In the genomic region with DNA sequence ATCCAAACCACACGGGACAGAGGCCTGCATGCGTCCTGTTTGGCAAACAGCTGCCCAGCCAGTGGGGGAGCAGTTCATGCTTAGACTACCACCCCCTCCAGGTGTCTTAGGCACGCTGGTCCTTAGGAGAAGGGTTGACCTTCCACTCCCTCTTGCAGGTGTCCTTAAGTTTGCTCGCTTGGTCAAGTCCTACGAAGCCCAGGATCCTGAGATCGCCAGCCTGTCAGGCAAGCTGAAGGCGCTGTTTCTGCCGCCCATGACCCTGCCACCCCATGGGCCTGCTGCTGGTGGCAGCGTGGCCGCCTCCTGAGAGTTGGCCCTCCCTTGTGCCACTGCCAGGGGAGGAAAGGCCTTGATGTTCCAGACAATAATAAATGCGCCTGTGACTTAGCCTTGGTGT, we compare ENCODE assay signal across 8 cellular contexts. TPM values are rescaled to one million over a fixed set of nuclear protein-coding genes. Genes with fewer than 3 reads are reported as not detected.
DNase-seq lines count a peak whose midpoint lies in the region; ATAC-seq and TF ChIP-seq lines count a peak whose summit lies in the region.

No MANE protein-coding gene starts in this region.

- H3K4me1 ChIP-seq in Caco-2, result peaks cover 18% of the 10 kb centered on the region
- H3K4me1 ChIP-seq in MM.1S (ENCODE audit: low read length), result peaks cover 34% of the 10 kb centered on the region
- peaks cover 56% of the 10 kb centered on the region for H3K4me1 ChIP-seq in effector memory CD4-positive, alpha-beta T cell (ENCODE audit: control insufficient read depth, insufficient read depth, low read length, poor library complexity, severe bottlenecking)
- H3K4me1 ChIP-seq in BE2C, result peaks cover 9% of the 10 kb centered on the region

- H3K79me2 ChIP-seq in MM.1S (ENCODE audit: low read length), result peaks cover 17% of the 10 kb centered on the region

- H3K27me3 ChIP-seq in Caco-2 (replicated peaks; ENCODE audit: control insufficient read depth, insufficient read depth, low read length), result no peaks in the 10 kb centered on the region
- no peaks in the 10 kb centered on the region for H3K27me3 ChIP-seq in MM.1S (replicated peaks; ENCODE audit: insufficient read depth, low read length)
- H3K27me3 ChIP-seq in effector memory CD4-positive, alpha-beta T cell (replicated peaks; ENCODE audit: control insufficient read depth, insufficient read depth, low read length, poor library complexity, severe bottlenecking), result no peaks in the 10 kb centered on the region
- no peaks in the 10 kb centered on the region for H3K27me3 ChIP-seq in BE2C

- H2AFZ ChIP-seq in MM.1S (ENCODE audit: low read length), result no peak overlapping the region

- H3K9me3 Mint-ChIP-seq in Caco-2 (ENCODE audit: unreplicated experiment) (no peaks in the 10 kb centered on the region), neural crest cell (no peaks in the 10 kb centered on the region)

- peak overlapping the region; percentile 93 for H3K27ac ChIP-seq in MM.1S (ENCODE audit: low read length)
- peak overlapping the region; percentile 95 for H3K27ac ChIP-seq in effector memory CD4-positive, alpha-beta T cell (ENCODE audit: insufficient read depth, low read length, poor library complexity, severe bottlenecking)

- H3K9me3 ChIP-seq in Caco-2, result no peaks in the 10 kb centered on the region
- no peaks in the 10 kb centered on the region for H3K9me3 ChIP-seq in MM.1S (replicated peaks; ENCODE audit: insufficient read depth, low read length)
- no peaks in the 10 kb centered on the region for H3K9me3 ChIP-seq in effector memory CD4-positive, alpha-beta T cell (ENCODE audit: control insufficient read depth, low read length)
- H3K9me3 ChIP-seq in BE2C, result no peaks in the 10 kb centered on the region

- intact Hi-C loops in Caco-2 (cut with micrococcal nuclease; ENCODE audit: unreplicated experiment), result loop anchor here (1.0 kb wide), 6 partner anchors 17 to 168 kb away; partner anchors contain the start of gene LPCAT3

- ATAC-seq in GM18861 (IDR thresholded peaks at IDR 0.05; ENCODE audit: unreplicated experiment) (no peak), GM19324 (IDR thresholded peaks at IDR 0.05; ENCODE audit: low FRiP score, unreplicated experiment) (no peak)

- H3K4me3 Mint-ChIP-seq in Caco-2 (ENCODE audit: unreplicated experiment) (peak overlapping the region; percentile 88), neural crest cell (peak overlapping the region; percentile 92)

- H3K36me3 ChIP-seq in Caco-2 (ENCODE audit: control insufficient read depth, insufficient read depth, low read length) (no peaks in the 10 kb centered on the region), MM.1S (replicated peaks; ENCODE audit: insufficient read depth, low read length) (no peaks in the 10 kb centered on the region), BE2C (peaks cover 4% of the 10 kb centered on the region; the same call in 1 of the 2 replicates)
- no peaks in the 10 kb centered on the region for H3K36me3 ChIP-seq in effector memory CD4-positive, alpha-beta T cell (ENCODE audit: control insufficient read depth, insufficient read depth, low read length)

- BruUV-seq in Caco-2 (replicated peaks; lab: Mats Ljungman, UMichigan), result no TSS peak

- no peak for TF ChIP-seq CTCF in Caco-2 (IDR thresholded peaks at IDR 0.05; ENCODE audit: insufficient read depth in 1 of 2, low read depth in 1 of 2, low read length in 1 of 2, severe bottlenecking in 1 of 2, unreplicated experiment in 1 of 2)
- no peak for TF ChIP-seq CTCF in MM.1S (IDR thresholded peaks at IDR 0.05; ENCODE audit: low read length)
- TF ChIP-seq CTCF in neural crest cell (conservative IDR thresholded peaks at IDR 0.05), result no peak
- TF ChIP-seq CTCF in BE2C (IDR thresholded peaks at IDR 0.05; ENCODE audit: low read depth, low read length), result no peak

- H3K4me2 ChIP-seq in MM.1S (ENCODE audit: low read depth, low read length), result peak overlapping the region; percentile 84

- CTCF ChIA-PET in Caco-2 (lab: Charles Lee), result interaction anchor here (0.5 to 6.0 kb wide), 29 partner anchors 8 to 257 kb away, joined by 3 to 241 read pairs (median 5); partner anchors contain the start of genes C1RL, C1S, LPCAT3 and SPSB2

- DNase-seq in Caco-2, result no peak
- DNase-seq in MM.1S, result peak; percentile 57
- no peak for DNase-seq in effector memory CD4-positive, alpha-beta T cell
- no peak for DNase-seq in neural crest cell (ENCODE audit: low read depth, low spot score)
- no peak for DNase-seq in DMS153 treated with DMSO at 0.1 percent for 48 hours (lab: John Stamatoyannopoulos, UW; ENCODE audit: unreplicated experiment)
- no peak for DNase-seq in BE2C

- peak overlapping the region; percentile 87 for H3K9ac ChIP-seq in MM.1S (ENCODE audit: low read length)

- H3K27me3 Mint-ChIP-seq in Caco-2 (ENCODE audit: insufficient read depth, unreplicated experiment) (peaks cover 4% of the 10 kb centered on the region), neural crest cell (ENCODE audit: low read depth) (peaks cover 24% of the 10 kb centered on the region)

- H3K4me1 Mint-ChIP-seq in Caco-2 (ENCODE audit: low read depth, unreplicated experiment) (peaks cover 40% of the 10 kb centered on the region), neural crest cell (peaks cover 47% of the 10 kb centered on the region)

- no peaks in the 10 kb centered on the region for H3K9me2 ChIP-seq in MM.1S (replicated peaks; ENCODE audit: insufficient read depth, low read length)

- POLR2A ChIA-PET in Caco-2 (lab: Charles Lee), result interaction anchor here (0.5 to 5.2 kb wide), 23 partner anchors 8 to 332 kb away, joined by 3 to 237 read pairs (median 6); partner anchors contain the start of genes ATN1, C1RL, CDCA3 and COPS7A

- H3K36me3 Mint-ChIP-seq in Caco-2 (ENCODE audit: insufficient read depth, unreplicated experiment), result peaks cover 66% of the 10 kb centered on the region
- H3K36me3 Mint-ChIP-seq in neural crest cell (ENCODE audit: low read depth), result peaks cover 5% of the 10 kb centered on the region

- H4K20me1 ChIP-seq in MM.1S (ENCODE audit: insufficient read depth, low read length), result no peaks in the 10 kb centered on the region

- H3K4me3 ChIP-seq in Caco-2 (ENCODE audit: low read depth, low read length), result peak overlapping the region; percentile 38
- H3K4me3 ChIP-seq in MM.1S (ENCODE audit: low read length), result peak overlapping the region; percentile 90
- peak overlapping the region; percentile 51 for H3K4me3 ChIP-seq in effector memory CD4-positive, alpha-beta T cell (ENCODE audit: insufficient read depth, low read depth, low read length, poor library complexity, severe bottlenecking)
- H3K4me3 ChIP-seq in BE2C (ENCODE audit: low read depth, low read length), result no peak overlapping the region

- H3K27ac Mint-ChIP-seq in Caco-2 (ENCODE audit: unreplicated experiment) (peak overlapping the region; percentile 99), neural crest cell (ENCODE audit: unreplicated experiment) (no peak overlapping the region)

- H3F3A ChIP-seq in MM.1S (ENCODE audit: insufficient read depth, low read length), result peaks cover 60% of the 10 kb centered on the region

RNA-seq across cellular contexts. Expression of gene C12orf57, which starts 1.8 kb away (rescaled TPM):
- total RNA-seq in Caco-2 (2022) (111 TPM in 2 replicates), neural crest cell (293 and 298 TPM in 2 replicates)
- 616 TPM for polyA plus RNA-seq in BE2C (2012; ENCODE audit: insufficient read depth, insufficient read length, low read depth)

RNA-seq across cellular contexts. Expression of gene RNU7-1, which starts 2.0 kb away (rescaled TPM):
- total RNA-seq in Caco-2 (2022) (not detected in 2 replicates), neural crest cell (not detected in 2 replicates)
- polyA plus RNA-seq in BE2C (2012; ENCODE audit: insufficient read depth, insufficient read length, low read depth), result not detected

RNA-seq across cellular contexts. Expression of gene PTPN6, which starts 5.5 kb away (rescaled TPM):
- total RNA-seq in Caco-2 (2022), result 43.9 and 54.8 TPM in 2 replicates
- 0.73 and 1.1 TPM in 2 replicates for total RNA-seq in neural crest cell
- not detected for polyA plus RNA-seq in BE2C (2012; ENCODE audit: insufficient read depth, insufficient read length, low read depth)

RNA-seq across cellular contexts. Expression of gene ATN1, which starts 17.9 kb away (rescaled TPM):
- total RNA-seq in Caco-2 (2022), result 126 TPM in 2 replicates
- total RNA-seq in neural crest cell, result 118 and 122 TPM in 2 replicates
- polyA plus RNA-seq in BE2C (2012; ENCODE audit: insufficient read depth, insufficient read length, low read depth), result 276 TPM

RNA-seq across cellular contexts. Expression of gene PHB2, which starts 24.9 kb away (rescaled TPM):
- total RNA-seq in Caco-2 (2022) (411 and 479 TPM in 2 replicates), neural crest cell (330 and 335 TPM in 2 replicates)
- polyA plus RNA-seq in BE2C (2012; ENCODE audit: insufficient read depth, insufficient read length, low read depth), result 577 TPM

Comparison
In these comparisons a context has a peak if more than half of its experiments do, and no peak if none do; other contexts are left out.
1. RNA of gene PTPN6, which starts 5.5 kb away (total RNA-seq): 43.9 to 54.8 TPM in Caco-2; 0.73 to 1.1 TPM in neural crest cell; every median in the first group is over 10 times any median in the second.